ENCODE assay signal across 18 cellular contexts in the genomic region with DNA sequence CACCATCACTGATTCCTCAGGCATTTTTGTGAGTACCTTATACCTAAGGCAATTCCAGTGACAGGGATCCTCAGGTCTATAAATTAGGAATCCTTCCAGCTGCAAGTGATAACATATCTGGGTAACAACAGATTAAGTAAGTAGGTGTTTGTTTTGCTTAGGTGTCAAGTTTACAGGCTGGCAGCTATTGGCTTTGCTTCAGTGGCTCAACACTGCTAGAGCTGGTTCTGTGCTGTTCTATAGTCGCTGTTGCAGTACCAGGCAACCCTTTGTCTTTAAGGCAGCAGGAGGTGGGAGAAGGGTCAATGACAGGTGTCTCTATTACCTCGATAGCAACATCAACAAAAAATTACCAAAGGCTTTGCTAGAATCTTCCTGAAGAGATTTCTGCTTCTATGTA. TPM values are rescaled to one million over a fixed set of nuclear protein-coding genes. Genes with fewer than 3 reads are reported as not detected.
DNase-seq lines count a peak whose midpoint lies in the region; ATAC-seq, FAIRE-seq and TF ChIP-seq lines count a peak whose summit lies in the region.
"Had no signal": no experiment of that assay in that cellular context is flagged by ENCODE, and none has a peak within 500 bp of the region (broad histone marks: within the 10 kb centered on the region; RNA-seq: fewer than 3 reads in every experiment).

No MANE protein-coding gene starts in this region.

- WGBS in endodermal cell (ENCODE audit: insufficient coverage in 1 of 2, insufficient read length in 1 of 2), 2 experiments: 50 to 75% methylated on average over 1 to 2 of the region's 2 CpGs

- H3K27ac ChIP-seq in endodermal cell (ENCODE audit: low read depth, low read length) (no peak overlapping the region), foreskin keratinocyte (no peak overlapping the region)
- H3K27ac ChIP-seq: BLaER1 treated with 17β-estradiol and CSF1 and Interleukin-3, amounts not matched to agents 10 nM and 100 nM; HL-60 had no signal

- H3K27me3 Mint-ChIP-seq in endodermal cell (ENCODE audit: insufficient read depth): no peaks in the 10 kb centered on the region
- H3K27me3 Mint-ChIP-seq in activated naive CD8-positive, alpha-beta T cell treated with anti-CD3 and anti-CD28 coated beads, Interleukin-2, amount 50 U/mL, for 24 hours: peaks cover 1% of the 10 kb centered on the region
- H3K27me3 Mint-ChIP-seq: CD4-positive, CD25-positive, alpha-beta regulatory T cell had no signal

- no peak overlapping the region for H3K27ac Mint-ChIP-seq in endodermal cell
- H3K27ac Mint-ChIP-seq in activated naive CD8-positive, alpha-beta T cell treated with anti-CD3 and anti-CD28 coated beads, Interleukin-2, amount 50 U/mL, for 24 hours: no peak overlapping the region
- H3K27ac Mint-ChIP-seq: CD4-positive, CD25-positive, alpha-beta regulatory T cell had no signal

- TF ChIP-seq CTCF in endodermal cell (conservative IDR thresholded peaks at IDR 0.05) (no peak), foreskin keratinocyte (conservative IDR thresholded peaks at IDR 0.05) (no peak)

- no peak overlapping the region for H3K4me3 ChIP-seq in endodermal cell (ENCODE audit: low read length)
- H3K4me3 ChIP-seq: BLaER1 treated with 17β-estradiol and CSF1 and Interleukin-3, amounts not matched to agents 10 nM and 100 nM had no signal

- H3K9me3 ChIP-seq in endodermal cell (ENCODE audit: control insufficient read depth, low read length): no peaks in the 10 kb centered on the region

- ATAC-seq in foreskin keratinocyte: no peak
- no peak for ATAC-seq in activated naive CD8-positive, alpha-beta T cell treated with anti-CD3 and anti-CD28 coated beads, Interleukin-2, amount 50 U/mL, for 24 hours
- ATAC-seq: HCT116 had no signal

- H3K36me3 ChIP-seq in endodermal cell (ENCODE audit: control insufficient read depth, insufficient read depth, low read length): no peaks in the 10 kb centered on the region
- H3K36me3 ChIP-seq: BLaER1 treated with 17β-estradiol and CSF1 and Interleukin-3, amounts not matched to agents 10 nM and 100 nM had no signal

- peaks cover 14% of the 10 kb centered on the region for H3K4me1 Mint-ChIP-seq in endodermal cell
- no peaks in the 10 kb centered on the region for H3K4me1 Mint-ChIP-seq in activated naive CD8-positive, alpha-beta T cell treated with anti-CD3 and anti-CD28 coated beads, Interleukin-2, amount 50 U/mL, for 24 hours
- H3K4me1 Mint-ChIP-seq: CD4-positive, CD25-positive, alpha-beta regulatory T cell had no signal

- peak; percentile 33 for DNase-seq in NCI-H2171 treated with DMSO at 0.1 percent for 48 hours (lab: John Stamatoyannopoulos, UW)
- DNase-seq in NCI-H2171 (lab: John Stamatoyannopoulos, UW): no peak
- peak; percentile 55 for DNase-seq in endodermal cell
- DNase-seq in left kidney (ENCODE audit: low read depth, low spot score): peak; percentile 90
- no peak for DNase-seq in urothelium cell line (ENCODE audit: low spot score)
- no peak for DNase-seq in foreskin keratinocyte
- no peak for DNase-seq in activated naive CD8-positive, alpha-beta T cell treated with anti-CD3 and anti-CD28 coated beads, Interleukin-2, amount 50 U/mL, for 24 hours
- DNase-seq: ACHN; Calu3; CD4-positive, CD25-positive, alpha-beta regulatory T cell; DMS 273 treated with DMSO at 0.1 percent for 48 hours had no signal

- H3K4me3 Mint-ChIP-seq in endodermal cell: no peak overlapping the region
- no peak overlapping the region for H3K4me3 Mint-ChIP-seq in activated naive CD8-positive, alpha-beta T cell treated with anti-CD3 and anti-CD28 coated beads, Interleukin-2, amount 50 U/mL, for 24 hours
- H3K4me3 Mint-ChIP-seq: CD4-positive, CD25-positive, alpha-beta regulatory T cell had no signal

- no peak overlapping the region for H3K9ac ChIP-seq in endodermal cell (ENCODE audit: extremely low read depth, low read length, poor library complexity, severe bottlenecking)
- H3K9ac ChIP-seq: BLaER1 treated with 17β-estradiol and CSF1 and Interleukin-3, amounts not matched to agents 10 nM and 100 nM had no signal

- H3K9me3 Mint-ChIP-seq in endodermal cell: no peaks in the 10 kb centered on the region
- H3K9me3 Mint-ChIP-seq in activated naive CD8-positive, alpha-beta T cell treated with anti-CD3 and anti-CD28 coated beads, Interleukin-2, amount 50 U/mL, for 24 hours: no peaks in the 10 kb centered on the region

- H3K27me3 ChIP-seq in endodermal cell (ENCODE audit: control insufficient read depth, insufficient read depth, low read length, poor library complexity, severe bottlenecking) (no peaks in the 10 kb centered on the region), foreskin keratinocyte (no peaks in the 10 kb centered on the region)
- H3K27me3 ChIP-seq: BLaER1 treated with 17β-estradiol and CSF1 and Interleukin-3, amounts not matched to agents 10 nM and 100 nM had no signal

- no peaks in the 10 kb centered on the region for H3K36me3 Mint-ChIP-seq in endodermal cell (ENCODE audit: low read depth)
- no peaks in the 10 kb centered on the region for H3K36me3 Mint-ChIP-seq in activated naive CD8-positive, alpha-beta T cell treated with anti-CD3 and anti-CD28 coated beads, Interleukin-2, amount 50 U/mL, for 24 hours (ENCODE audit: low read depth)
- H3K36me3 Mint-ChIP-seq: CD4-positive, CD25-positive, alpha-beta regulatory T cell had no signal

- FAIRE-seq in urothelium cell line (lab: Jason Lieb, UNC): no peak
- FAIRE-seq: GM18507, H54 had no signal

- H3K4me1 ChIP-seq in endodermal cell (ENCODE audit: control insufficient read depth, insufficient read depth, low read length) (peaks cover 4% of the 10 kb centered on the region), foreskin keratinocyte (no peaks in the 10 kb centered on the region)

RNA-seq across cellular contexts. Expression of a gene that starts 27.0 kb away (rescaled TPM):
- total RNA-seq in endodermal cell (not detected), foreskin keratinocyte (0.39 and 0.95 TPM in 2 replicates)
- polyA plus RNA-seq in endodermal cell (2013, experiment 1 of 2): not detected
- not detected for polyA plus RNA-seq in endodermal cell (2013, experiment 2 of 2)
- polyA plus RNA-seq in foreskin keratinocyte: 0.30 and 0.51 TPM in 2 replicates
- total RNA-seq: A172; Calu3; CD4-positive, CD25-positive, alpha-beta regulatory T cell; Daoy had no signal
- polyA plus RNA-seq: CD4-positive, CD25-positive, alpha-beta regulatory T cell had no signal

Comparison
In these comparisons a context has a peak if more than half of its experiments do, and no peak if none do; other contexts are left out.
1. DNase-seq: peak in NCI-H2171 treated with DMSO at 0.1 percent for 48 hours (single experiment), endodermal cell (single experiment) and left kidney (single experiment); none in NCI-H2171 (single experiment), urothelium cell line (single experiment), foreskin keratinocyte (0 of 2) and activated naive CD8-positive, alpha-beta T cell treated with anti-CD3 and anti-CD28 coated beads, Interleukin-2, amount 50 U/mL, for 24 hours (single experiment).